Comparison of ENCODE assay signal across 8 cellular contexts in genomic region chr4:185656467-185656890, GRCh38.
A peak's percentile ranks its signal among the peaks of the same experiment; 100 is the strongest.
DNase-seq lines count a peak whose midpoint lies in the region; ATAC-seq and TF ChIP-seq lines count a peak whose summit lies in the region.

No MANE protein-coding gene starts in this region.

- no peak for DNase-seq in BJ (ENCODE audit: low read depth)
- DNase-seq in hepatic stellate cell (ENCODE audit: low spot score): peak; percentile 19
- no peak for DNase-seq in kidney glomerular epithelial cell (lab: John Stamatoyannopoulos, UW)
- no peak for DNase-seq in cerebellar nuclear complex (lab: John Stamatoyannopoulos, UW)

- H3K9ac ChIP-seq in rectal smooth muscle tissue (ENCODE audit: low read length): peak overlapping the region; percentile 38

- H3K36me3 ChIP-seq in BJ (ENCODE audit: control insufficient read depth, insufficient read depth, low read length) (no peaks in the 10 kb centered on the region), rectal smooth muscle tissue (ENCODE audit: control insufficient read depth, insufficient read depth, low read length) (peaks cover 2% of the 10 kb centered on the region)

- no peaks in the 10 kb centered on the region for H3K27me3 Mint-ChIP-seq in brain

- H3K4me3 Mint-ChIP-seq in brain: peak overlapping the region in 4 of 5 experiments; percentile 1 to 42 (median 14)

- peak overlapping the region; percentile 90 for H3K27ac ChIP-seq in rectal smooth muscle tissue (ENCODE audit: low read depth, low read length)

- peaks cover 24% of the 10 kb centered on the region for H3K4me1 ChIP-seq in rectal smooth muscle tissue (ENCODE audit: control insufficient read depth, insufficient read depth, low read length)

- POLR2A ChIA-PET in BJ (lab: Charles Lee): no interaction called here

- ATAC-seq in GM21529 (IDR thresholded peaks at IDR 0.05; ENCODE audit: unreplicated experiment) (no peak), GM18907 (IDR thresholded peaks at IDR 0.05; ENCODE audit: unreplicated experiment) (no peak)

- CTCF ChIA-PET in BJ (lab: Yijun Ruan, JAX): interaction anchor here (1.1 to 2.6 kb wide), 5 partner anchors 9 to 365 kb away, joined by 3 to 8 read pairs (median 4); no protein-coding TSS in a partner anchor

- peaks cover 50% of the 10 kb centered on the region for H3K36me3 Mint-ChIP-seq in brain

- H3K9me3 Mint-ChIP-seq in brain: no peaks in the 10 kb centered on the region

- peak overlapping the region in 4 of 5 experiments; percentile 0 to 76 (median 10) for H3K27ac Mint-ChIP-seq in brain

- H3K4me1 Mint-ChIP-seq in brain: peaks cover 25% of the 10 kb centered on the region

- no peaks in the 10 kb centered on the region for H3K27me3 ChIP-seq in BJ (ENCODE audit: control insufficient read depth, insufficient read depth, low read length)
- no peaks in the 10 kb centered on the region for H3K27me3 ChIP-seq in rectal smooth muscle tissue (ENCODE audit: control insufficient read depth, insufficient read depth, low read length)

- H3K4me3 ChIP-seq in BJ (ENCODE audit: low read depth, low read length) (no peak overlapping the region), rectal smooth muscle tissue (ENCODE audit: low read length) (peak overlapping the region; percentile 67)

- TF ChIP-seq CTCF in BJ (IDR thresholded peaks at IDR 0.05; ENCODE audit: insufficient read depth, low read depth, low read length): peak; percentile 39
- no peak for TF ChIP-seq CTCF in brain (conservative IDR thresholded peaks at IDR 0.05)
